Comparison of ENCODE assay signal across 7 cellular contexts in the genomic region with DNA sequence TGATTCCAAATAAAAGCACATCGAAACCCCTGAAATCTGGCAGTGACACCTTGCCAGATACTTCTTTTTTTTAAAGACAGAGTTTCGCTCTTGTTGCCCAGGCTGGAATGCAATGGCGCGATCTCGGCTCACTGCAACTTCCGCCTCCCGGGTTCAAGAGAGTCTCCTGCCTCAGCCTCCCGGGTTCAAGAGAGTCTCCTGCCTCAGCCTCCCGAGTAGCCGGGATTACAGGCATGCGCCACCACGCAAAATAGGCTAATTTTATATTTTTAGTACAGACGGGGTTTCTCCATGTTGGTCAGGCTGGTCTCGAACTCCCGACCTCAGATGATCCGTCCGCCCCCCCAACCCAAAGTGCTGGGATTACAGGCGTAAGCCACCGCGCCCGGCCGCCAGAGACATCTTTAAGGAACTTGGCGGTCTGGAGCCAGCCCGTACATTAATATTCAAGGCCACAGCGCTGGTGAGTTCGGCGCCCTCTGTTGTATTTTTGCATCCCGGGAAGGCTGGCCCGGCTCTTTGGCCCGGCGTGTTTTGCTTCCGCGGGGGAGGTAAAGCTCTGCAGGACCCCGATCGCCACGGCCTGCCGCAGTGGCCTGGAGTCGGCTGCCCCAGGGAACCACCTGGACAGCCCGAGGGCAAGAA. TPM values are rescaled to one million over a fixed set of nuclear protein-coding genes. Genes with fewer than 3 reads are reported as not detected.
DNase-seq lines count a peak whose midpoint lies in the region; ATAC-seq and TF ChIP-seq lines count a peak whose summit lies in the region.
"Not testable (repeated sequence)": the region's sequence is repeated elsewhere in the genome, so short reads cannot be mapped to it uniquely, and the experiment has no call there.

No MANE protein-coding gene starts in this region.

- H3K4me3 Mint-ChIP-seq in activated T-cell treated with anti-CD3 and anti-CD28 coated beads, Interleukin-2, amount 50 U/mL, for 72 hours: peak overlapping the region; percentile 67 to 69

- H3K9me3 ChIP-seq in left ventricle myocardium inferior (replicated peaks): not testable (repeated sequence)

- TF ChIP-seq CTCF in dorsolateral prefrontal cortex (IDR thresholded peaks at IDR 0.05 in 54 of 56, conservative IDR thresholded peaks at IDR 0.05 in 2 of 56; ENCODE audit: low read depth in 1 of 56, partially characterized antibody in 56 of 56) (peak in 6 of 56 donors; percentile 10 to 20 (median 18)), left ventricle myocardium inferior (IDR thresholded peaks at IDR 0.05; ENCODE audit: borderline replicate concordance) (peak; percentile 19)

- not testable (repeated sequence) for H3K9me3 Mint-ChIP-seq in activated T-cell treated with anti-CD3 and anti-CD28 coated beads, Interleukin-2, amount 50 U/mL, for 72 hours

- H3K27ac ChIP-seq in dorsolateral prefrontal cortex: peak overlapping the region in 55 of 59 donors; percentile 8 to 94 (median 87)
- H3K27ac ChIP-seq in left ventricle myocardium inferior (replicated peaks): peak overlapping the region; percentile 65

- not testable (repeated sequence) for H3K36me3 ChIP-seq in left ventricle myocardium inferior

- not testable (repeated sequence) for H3K27ac Mint-ChIP-seq in activated T-cell treated with anti-CD3 and anti-CD28 coated beads, Interleukin-2, amount 50 U/mL, for 72 hours

- H3K36me3 Mint-ChIP-seq in activated T-cell treated with anti-CD3 and anti-CD28 coated beads, Interleukin-2, amount 50 U/mL, for 72 hours (ENCODE audit: insufficient read depth in 2 of 2): not testable (repeated sequence)

- intact Hi-C loops in dorsolateral prefrontal cortex (cut with DNase I): loop anchor here (5.0 to 10.0 kb wide), 3 partner anchors 67 to 291 kb away; no protein-coding TSS in a partner anchor
- intact Hi-C loops in left ventricle myocardium inferior (cut with micrococcal nuclease); sciatic nerve (cut with DNase I): not testable (repeated sequence)

- H3K4me1 Mint-ChIP-seq in activated T-cell treated with anti-CD3 and anti-CD28 coated beads, Interleukin-2, amount 50 U/mL, for 72 hours (ENCODE audit: low read depth): not testable (repeated sequence)

- peak overlapping the region; percentile 20 to 82 (median 67) for H3K4me3 ChIP-seq in dorsolateral prefrontal cortex
- H3K4me3 ChIP-seq in left ventricle myocardium inferior: peak overlapping the region; percentile 74

- ATAC-seq in activated T-cell treated with anti-CD3 and anti-CD28 coated beads, Interleukin-2, amount 50 U/mL, for 72 hours (replicated peaks in 1 of 2): not testable (repeated sequence)
- peak; percentile 41 for ATAC-seq in sciatic nerve

- H3K27me3 Mint-ChIP-seq in activated T-cell treated with anti-CD3 and anti-CD28 coated beads, Interleukin-2, amount 50 U/mL, for 72 hours (ENCODE audit: low read depth): peaks cover 50% of the 10 kb centered on the region

- H3K27me3 ChIP-seq in dorsolateral prefrontal cortex (peaks cover 0 to 37% (median 0%) of the 10 kb centered on the region in 45 donors), left ventricle myocardium inferior (ENCODE audit: low read depth) (peaks cover 99% of the 10 kb centered on the region)

- DNase-seq in ELR (ENCODE audit: low read depth) (peak; percentile 23), NCI-H82 (lab: John Stamatoyannopoulos, UW) (peak; percentile 17), dorsolateral prefrontal cortex (peak in 3 of 10 donors; percentile 43 to 63 (median 56)), left ventricle myocardium inferior (peak; percentile 41), midbrain (lab: John Stamatoyannopoulos, UW) (peak; percentile 57), sciatic nerve (ENCODE audit: low spot score) (peak; percentile 67)
- DNase-seq in activated T-cell treated with anti-CD3 and anti-CD28 coated beads, Interleukin-2, amount 50 U/mL, for 72 hours: not testable (repeated sequence)

- peaks cover 37% of the 10 kb centered on the region for H3K4me1 ChIP-seq in left ventricle myocardium inferior

RNA-seq across cellular contexts. Expression of a gene that starts 0.5 kb away (rescaled TPM):
- 1 to 10 TPM in 1 of 2 donors, under 1 TPM in 1; 0.38 to 2.4 TPM for total RNA-seq in activated T-cell treated with anti-CD3 and anti-CD28 coated beads, Interleukin-2, amount 50 U/mL, for 72 hours
- total RNA-seq in dorsolateral prefrontal cortex: 10 to 100 TPM; 24.1 to 81.5 (median 53.1) TPM
- total RNA-seq in left ventricle myocardium inferior: 4.5 TPM
- total RNA-seq in sciatic nerve: 31.7 TPM
